ENCODE assay signal across 8 cellular contexts in genomic region chr10:22252801-22253577, GRCh38. TPM values are rescaled to one million over a fixed set of nuclear protein-coding genes. Genes with fewer than 3 reads are reported as not detected.
DNase-seq lines count a peak whose midpoint lies in the region; ATAC-seq, FAIRE-seq and TF ChIP-seq lines count a peak whose summit lies in the region.

No MANE protein-coding gene starts in this region.

- peak overlapping the region; percentile 87 for H3K4me3 Mint-ChIP-seq in T-helper 2 cell treated with Interferon-gamma antibody and Interleukin-4, amounts not matched to agents 5 μg/mL and 100 μg/mL, for 36 hours

- H3K27me3 Mint-ChIP-seq in T-helper 2 cell treated with Interferon-gamma antibody and Interleukin-4, amounts not matched to agents 5 μg/mL and 100 μg/mL, for 36 hours (ENCODE audit: low read depth) = peaks cover 28% of the 10 kb centered on the region

- no peaks in the 10 kb centered on the region for H3K27me3 ChIP-seq in mammary epithelial cell (ENCODE audit: insufficient read depth, low read length)

- H3K9me3 Mint-ChIP-seq in T-helper 2 cell treated with Interferon-gamma antibody and Interleukin-4, amounts not matched to agents 5 μg/mL and 100 μg/mL, for 36 hours = no peaks in the 10 kb centered on the region

- FAIRE-seq in kidney (lab: Jason Lieb, UNC) = no peak

- no peak for TF ChIP-seq CTCF in GM12865 (IDR thresholded peaks at IDR 0.05; ENCODE audit: insufficient read depth, low read depth, low read length, missing control alignments)
- no peak for TF ChIP-seq CTCF in mammary epithelial cell (conservative IDR thresholded peaks at IDR 0.05 in 1 of 2, IDR thresholded peaks at IDR 0.05 in 1 of 2; ENCODE audit: extremely low read depth in 1 of 2, insufficient read depth in 1 of 2, low read depth in 1 of 2, low read length in 2 of 2)
- TF ChIP-seq CTCF in kidney (IDR thresholded peaks at IDR 0.05; ENCODE audit: borderline replicate concordance, extremely low read depth, insufficient read depth) = no peak

- peak overlapping the region; percentile 93 for H3K27ac Mint-ChIP-seq in T-helper 2 cell treated with Interferon-gamma antibody and Interleukin-4, amounts not matched to agents 5 μg/mL and 100 μg/mL, for 36 hours

- H4K20me1 ChIP-seq in mammary epithelial cell (ENCODE audit: insufficient read depth, low read length) = no peaks in the 10 kb centered on the region

- dilution Hi-C loops in mammary epithelial cell (cut with HindIII; ENCODE audit: low sequenced_read_pairs) = no loop called here

- peak; percentile 58 for DNase-seq in GM12865 (ENCODE audit: low read depth)
- DNase-seq in T-helper 2 cell treated with Interferon-gamma antibody and Interleukin-4, amounts not matched to agents 5 μg/mL and 100 μg/mL, for 36 hours (ENCODE audit: low spot score) = no peak
- DNase-seq in mammary epithelial cell = no peak
- peak; percentile 85 for DNase-seq in kidney
- peak; percentile 42 for DNase-seq in stimulated activated CD4-positive, alpha-beta T cell treated with anti-CD3 and anti-CD28 coated beads, Interleukin-12 subunit alpha, Interleukin-12 subunit beta, amount 100 ng/mL, for 4 hours
- DNase-seq in SW480 (ENCODE audit: low spot score) = no peak
- no peak for DNase-seq in RKO (ENCODE audit: low spot score)

- peak overlapping the region; percentile 88 for H3K9ac ChIP-seq in mammary epithelial cell (ENCODE audit: insufficient read depth, low read length)
- H3K9ac ChIP-seq in kidney (ENCODE audit: low read length in 2 of 2) = peak overlapping the region; percentile 74 to 96

- peaks cover 17% of the 10 kb centered on the region for H3K4me1 Mint-ChIP-seq in T-helper 2 cell treated with Interferon-gamma antibody and Interleukin-4, amounts not matched to agents 5 μg/mL and 100 μg/mL, for 36 hours (ENCODE audit: low read depth)

- peak overlapping the region; percentile 99 for H2AFZ ChIP-seq in mammary epithelial cell (ENCODE audit: low read depth, low read length)

- H3K4me1 ChIP-seq in mammary epithelial cell (ENCODE audit: insufficient read depth, low read length) (peaks cover 4% of the 10 kb centered on the region), kidney (ENCODE audit: control insufficient read depth in 1 of 2, insufficient read depth in 1 of 2, low read depth in 1 of 2, low read length in 2 of 2) (no peaks in the 10 kb centered on the region)

- H3K36me3 Mint-ChIP-seq in T-helper 2 cell treated with Interferon-gamma antibody and Interleukin-4, amounts not matched to agents 5 μg/mL and 100 μg/mL, for 36 hours (ENCODE audit: low read depth) = peaks cover 5% of the 10 kb centered on the region

- no peaks in the 10 kb centered on the region for H3K36me3 ChIP-seq in mammary epithelial cell (ENCODE audit: insufficient read depth, low read length)
- H3K36me3 ChIP-seq in kidney (ENCODE audit: control insufficient read depth in 1 of 2, insufficient read depth in 2 of 2, low read length in 2 of 2) = no peaks in the 10 kb centered on the region

- no TSS peak for BruUV-seq in mammary epithelial cell (replicated peaks; lab: Mats Ljungman, UMichigan)

- CTCF ChIA-PET in mammary epithelial cell (lab: Charles Lee; ENCODE audit: low non-redundant PET) = interaction anchor here (0.6 kb wide), 1 partner anchor 250 kb away, joined by 4 read pairs; the partner anchor contains the start of gene DNAJC1

- 90% methylated on average over 19 of the region's 80 CpGs for WGBS in mammary epithelial cell (ENCODE audit: low coverage, missing lambda C conversion rate)

- H3K4me3 ChIP-seq in GM12865 (ENCODE audit: low read depth, low read length) = peak overlapping the region; percentile 97
- H3K4me3 ChIP-seq in mammary epithelial cell (replicated peaks in 1 of 3; ENCODE audit: insufficient read depth in 1 of 3, low read depth in 2 of 3, low read length in 3 of 3) = peak overlapping the region; percentile 55 to 78 (median 58)
- peak overlapping the region; percentile 56 to 85 for H3K4me3 ChIP-seq in kidney (ENCODE audit: low read length in 2 of 2)

- peak; percentile 32 for ATAC-seq in HG02678 (IDR thresholded peaks at IDR 0.05; ENCODE audit: unreplicated experiment)

- no peaks in the 10 kb centered on the region for H3K79me2 ChIP-seq in mammary epithelial cell (ENCODE audit: insufficient read depth, low read length)

- intact Hi-C loops in mammary epithelial cell (cut with micrococcal nuclease) (no loop called here), kidney (cut with DNase I) (no loop called here)

- H3K4me2 ChIP-seq in mammary epithelial cell (ENCODE audit: insufficient read depth, low read depth, low read length) = peak overlapping the region; percentile 94

- no peak overlapping the region for H3K27ac ChIP-seq in mammary epithelial cell (ENCODE audit: insufficient read depth, low read depth, low read length)
- peak overlapping the region; percentile 97 for H3K27ac ChIP-seq in kidney (ENCODE audit: low read depth in 2 of 2, low read length in 2 of 2)

- in situ Hi-C loops in mammary epithelial cell (cut with MboI; ENCODE audit: low sequenced_read_pairs in 2 of 2) = no loop called here

- H3K9me3 ChIP-seq in mammary epithelial cell (replicated peaks; ENCODE audit: insufficient read depth, low read length) (no peaks in the 10 kb centered on the region), kidney (ENCODE audit: control insufficient read depth in 1 of 2, low read length in 2 of 2) (no peaks in the 10 kb centered on the region)

RNA-seq across cellular contexts. Expression of gene EBLN1, which starts 35.2 kb away (rescaled TPM):
- total RNA-seq in mammary epithelial cell (not detected), kidney (not detected)
- polyA plus RNA-seq in mammary epithelial cell (not detected), kidney (ENCODE audit: insufficient read depth, low read depth, low replicate concordance) (not detected)
- not detected for polyA minus RNA-seq in mammary epithelial cell

Comparison
In these comparisons a context has a peak if more than half of its experiments do, and no peak if none do; other contexts are left out.
1. DNase-seq: peak in GM12865 (single experiment), kidney (single experiment) and stimulated activated CD4-positive, alpha-beta T cell treated with anti-CD3 and anti-CD28 coated beads, Interleukin-12 subunit alpha, Interleukin-12 subunit beta, amount 100 ng/mL, for 4 hours (single experiment); none in T-helper 2 cell treated with Interferon-gamma antibody and Interleukin-4, amounts not matched to agents 5 μg/mL and 100 μg/mL, for 36 hours (single experiment), mammary epithelial cell (single experiment), SW480 (single experiment) and RKO (single experiment).
2. Peak in every context shown above with its lines, with median percentiles within 50 percentile points of each other: H3K4me3 ChIP-seq.